Comparison of ENCODE assay signal across 14 cellular contexts in genomic region chr3:24492971-24493551, GRCh38. TPM values are rescaled to one million over a fixed set of nuclear protein-coding genes. Genes with fewer than 3 reads are reported as not detected.
DNase-seq lines count a peak whose midpoint lies in the region; FAIRE-seq and TF ChIP-seq lines count a peak whose summit lies in the region.
"Had no signal": no experiment of that assay in that cellular context is flagged by ENCODE, and none has a peak within 500 bp of the region (broad histone marks: within the 10 kb centered on the region; RNA-seq: fewer than 3 reads in every experiment).

No MANE protein-coding gene starts in this region.

- H3K9me3 Mint-ChIP-seq in mesothelial cell of epicardium: no peaks in the 10 kb centered on the region
- no peaks in the 10 kb centered on the region for H3K9me3 Mint-ChIP-seq in T-helper 2 cell treated with Interferon-gamma antibody and Interleukin-4, amounts not matched to agents 5 μg/mL and 100 μg/mL, for 36 hours
- H3K9me3 Mint-ChIP-seq: stimulated activated memory B cell treated with anti-CD40 and anti-IgM and Interleukin-4, amounts not matched to agents 10 μg/mL and 1 μg/mL and 100 μg/mL, for 72 hours had no signal

- H3K4me3 Mint-ChIP-seq in mesothelial cell of epicardium: peak overlapping the region; percentile 90
- H3K4me3 Mint-ChIP-seq in T-helper 2 cell treated with Interferon-gamma antibody and Interleukin-4, amounts not matched to agents 5 μg/mL and 100 μg/mL, for 36 hours: no peak overlapping the region
- H3K4me3 Mint-ChIP-seq: natural killer cell had no signal

- no peaks in the 10 kb centered on the region for H3K9me3 ChIP-seq in tibial artery

- H3K4me1 ChIP-seq in tibial artery: peaks cover 0 to 71% (median 34%) of the 10 kb centered on the region in 4 donors

- intact Hi-C loops in tibial artery (cut with DNase I; ENCODE audit: low total_unique reads): loop anchor here (10.0 kb wide), 3 partner anchors 138 to 498 kb away; no protein-coding TSS in a partner anchor

- no peak overlapping the region for H3K27ac Mint-ChIP-seq in mesothelial cell of epicardium
- no peak overlapping the region for H3K27ac Mint-ChIP-seq in T-helper 2 cell treated with Interferon-gamma antibody and Interleukin-4, amounts not matched to agents 5 μg/mL and 100 μg/mL, for 36 hours
- H3K27ac Mint-ChIP-seq: natural killer cell, T-helper 17 cell had no signal

- FAIRE-seq in bronchial epithelial cell (lab: Jason Lieb, UNC): no peak
- FAIRE-seq: endometrium had no signal

- H3K36me3 ChIP-seq in bronchial epithelial cell (ENCODE audit: control insufficient read depth, insufficient read depth, low read length): no peaks in the 10 kb centered on the region
- no peaks in the 10 kb centered on the region for H3K36me3 ChIP-seq in tibial artery

- H3K27me3 Mint-ChIP-seq in mesothelial cell of epicardium (ENCODE audit: low read depth): peaks cover 73% of the 10 kb centered on the region
- peaks cover 44% of the 10 kb centered on the region for H3K27me3 Mint-ChIP-seq in T-helper 2 cell treated with Interferon-gamma antibody and Interleukin-4, amounts not matched to agents 5 μg/mL and 100 μg/mL, for 36 hours (ENCODE audit: low read depth)

- H3K36me3 Mint-ChIP-seq in mesothelial cell of epicardium: no peaks in the 10 kb centered on the region
- no peaks in the 10 kb centered on the region for H3K36me3 Mint-ChIP-seq in T-helper 2 cell treated with Interferon-gamma antibody and Interleukin-4, amounts not matched to agents 5 μg/mL and 100 μg/mL, for 36 hours (ENCODE audit: low read depth)
- H3K36me3 Mint-ChIP-seq: natural killer cell; stimulated activated memory B cell treated with anti-CD40 and anti-IgM and Interleukin-4, amounts not matched to agents 10 μg/mL and 1 μg/mL and 100 μg/mL, for 72 hours had no signal

- TF ChIP-seq CTCF in bronchial epithelial cell (IDR thresholded peaks at IDR 0.05; ENCODE audit: insufficient read depth, low read length, severe bottlenecking) (no peak), mesothelial cell of epicardium (IDR thresholded peaks at IDR 0.05; ENCODE audit: unreplicated experiment) (no peak), tibial artery (IDR thresholded peaks at IDR 0.05) (no peak)

- H3K27me3 ChIP-seq in bronchial epithelial cell (ENCODE audit: control insufficient read depth, insufficient read depth, low read length) (no peaks in the 10 kb centered on the region), tibial artery (no peaks in the 10 kb centered on the region)

- peaks cover 6% of the 10 kb centered on the region for H3K4me1 Mint-ChIP-seq in mesothelial cell of epicardium
- H3K4me1 Mint-ChIP-seq in T-helper 2 cell treated with Interferon-gamma antibody and Interleukin-4, amounts not matched to agents 5 μg/mL and 100 μg/mL, for 36 hours (ENCODE audit: low read depth): no peaks in the 10 kb centered on the region
- H3K4me1 Mint-ChIP-seq: T-helper 17 cell had no signal

- DNase-seq in NCI-H1417 (lab: John Stamatoyannopoulos, UW) (peak in 2 of 3 experiments; percentile 2 to 18), NCI-H1417 treated with DMSO at 0.1 percent for 48 hours (lab: John Stamatoyannopoulos, UW) (no peak), bronchial epithelial cell (ENCODE audit: low read depth) (peak; percentile 55), mesothelial cell of epicardium (ENCODE audit: low spot score in 2 of 2, unreplicated experiment in 2 of 2) (no peak), tibial artery (no peak), NCI-H1092 treated with DMSO at 0.1 percent for 48 hours (lab: John Stamatoyannopoulos, UW) (no peak)
- no peak for DNase-seq in effector CD8-positive, alpha-beta T cell (lab: John Stamatoyannopoulos, UW)
- DNase-seq in T-helper 2 cell treated with Interferon-gamma antibody and Interleukin-4, amounts not matched to agents 5 μg/mL and 100 μg/mL, for 36 hours (ENCODE audit: low spot score): no peak
- DNase-seq: natural killer cell; NCI-H146; stimulated activated CD4-positive, alpha-beta T cell treated with anti-CD3 and anti-CD28 coated beads, Interleukin-1b, Interleukin-23, amount 100 ng/mL, for 48 hours; T-helper 17 cell had no signal

- peak overlapping the region; percentile 96 to 99 for H3K27ac ChIP-seq in tibial artery

- peak overlapping the region; percentile 7 for H3K4me3 ChIP-seq in bronchial epithelial cell (ENCODE audit: low read depth, low read length)
- H3K4me3 ChIP-seq in tibial artery: peak overlapping the region; percentile 65 to 88

RNA-seq across cellular contexts. Expression of gene THRB, which starts 1.6 kb away (rescaled TPM):
- total RNA-seq in bronchial epithelial cell (7.6 and 9.0 TPM in 2 replicates), mesothelial cell of epicardium (2.1 to 3.4 TPM (median 2.4 TPM) in 3 replicates)

Comparison
In these comparisons a context has a peak if more than half of its experiments do, and no peak if none do; other contexts are left out.
1. DNase-seq: peak in NCI-H1417 (2 of 3) and bronchial epithelial cell (single experiment); none in NCI-H1417 treated with DMSO at 0.1 percent for 48 hours (single experiment), mesothelial cell of epicardium (0 of 2), tibial artery (0 of 2), effector CD8-positive, alpha-beta T cell (single experiment), NCI-H1092 treated with DMSO at 0.1 percent for 48 hours (single experiment) and T-helper 2 cell treated with Interferon-gamma antibody and Interleukin-4, amounts not matched to agents 5 μg/mL and 100 μg/mL, for 36 hours (single experiment).